ENCODE assay signal across 18 cellular contexts in genomic region chr6:152170313-152170701, GRCh38.
DNase-seq lines count a peak whose midpoint lies in the region; ATAC-seq, FAIRE-seq and TF ChIP-seq lines count a peak whose summit lies in the region.
"Had no signal": no experiment of that assay in that cellular context is flagged by ENCODE, and none has a peak within 500 bp of the region (broad histone marks: within the 10 kb centered on the region; RNA-seq: fewer than 3 reads in every experiment).

No MANE protein-coding gene starts in this region.

- H3K4me3 ChIP-seq in GM12878 (peak overlapping the region; percentile 29; the same call in 1 of the 2 replicates), skeletal muscle tissue (ENCODE audit: low read length in 3 of 3) (no peak overlapping the region), MM.1S (ENCODE audit: low read length) (no peak overlapping the region)
- H3K4me3 ChIP-seq: colonic mucosa, SK-N-MC, smooth muscle cell had no signal

- no peaks in the 10 kb centered on the region for H3K27me3 ChIP-seq in GM12878 (replicated peaks in 1 of 2; ENCODE audit: control insufficient read depth in 2 of 2, insufficient read depth in 2 of 2, low read length in 1 of 2)
- no peaks in the 10 kb centered on the region for H3K27me3 ChIP-seq in skeletal muscle tissue (ENCODE audit: control insufficient read depth in 3 of 3, insufficient read depth in 3 of 3, low read length in 3 of 3)
- no peaks in the 10 kb centered on the region for H3K27me3 ChIP-seq in MM.1S (replicated peaks; ENCODE audit: insufficient read depth, low read length)
- H3K27me3 ChIP-seq: colonic mucosa had no signal

- peak overlapping the region; percentile 85 for H3K4me3 Mint-ChIP-seq in activated naive CD4-positive, alpha-beta T cell treated with anti-CD3 and anti-CD28 coated beads, Interleukin-2, amount 50 U/mL, for 24 hours
- H3K4me3 Mint-ChIP-seq: mesothelial cell of epicardium had no signal

- TF ChIP-seq POLR2A in GM12878 (IDR thresholded peaks at IDR 0.05; ENCODE audit: low read depth, low read length): no peak

- TF ChIP-seq EP300 in GM12878 (IDR thresholded peaks at IDR 0.05; ENCODE audit: borderline replicate concordance in 1 of 2, control insufficient read depth in 1 of 2, low read depth in 2 of 2, low read length in 2 of 2): no peak

- RAD21 ChIA-PET in GM12878 (lab: Charles Lee; ENCODE audit: unreplicated experiment): interaction anchor here (1.2 to 1.6 kb wide), 2 partner anchors 9 to 11 kb away, joined by 3 read pairs; no protein-coding TSS in a partner anchor

- H3K4me1 ChIP-seq in GM12878 (ENCODE audit: control insufficient read depth, insufficient read depth, low read length) (peaks cover 13% of the 10 kb centered on the region; the same call in 1 of the 2 replicates), skeletal muscle tissue (ENCODE audit: control insufficient read depth in 3 of 3, insufficient read depth in 3 of 3, low read length in 3 of 3) (peaks cover 17 to 30% (median 28%) of the 10 kb centered on the region in 3 donors), MM.1S (ENCODE audit: low read length) (no peaks in the 10 kb centered on the region)
- H3K4me1 ChIP-seq: colonic mucosa had no signal

- no peak overlapping the region for H2AFZ ChIP-seq in GM12878 (ENCODE audit: control insufficient read depth, low read depth, low read length)
- no peak overlapping the region for H2AFZ ChIP-seq in MM.1S (ENCODE audit: low read length)

- peaks cover 34% of the 10 kb centered on the region for H3K36me3 Mint-ChIP-seq in activated naive CD4-positive, alpha-beta T cell treated with anti-CD3 and anti-CD28 coated beads, Interleukin-2, amount 50 U/mL, for 24 hours

- H3K9ac ChIP-seq in GM12878 (ENCODE audit: control insufficient read depth, insufficient read depth, low read length): no peak overlapping the region
- H3K9ac ChIP-seq in skeletal muscle tissue (ENCODE audit: low read depth in 1 of 3, low read length in 3 of 3): no peak overlapping the region
- H3K9ac ChIP-seq in MM.1S (ENCODE audit: low read length): no peak overlapping the region

- intact Hi-C loops in GM12878 (cut with micrococcal nuclease; ENCODE audit: unreplicated experiment): loop anchor here (2.0 kb wide), 1 partner anchor 468 kb away; no protein-coding TSS in a partner anchor

- H3K36me3 ChIP-seq in GM12878 (ENCODE audit: control insufficient read depth in 2 of 2, insufficient read depth in 2 of 2, low read length in 1 of 2) (0 out of 4 replicates have a peak, but pooled peaks cover 0 to 2% of the 10 kb centered on the region in 2 experiments), skeletal muscle tissue (ENCODE audit: control insufficient read depth in 3 of 3, insufficient read depth in 3 of 3, low read length in 3 of 3) (peaks cover 2 to 17% (median 4%) of the 10 kb centered on the region in 3 donors), MM.1S (replicated peaks; ENCODE audit: insufficient read depth, low read length) (no peaks in the 10 kb centered on the region)
- H3K36me3 ChIP-seq: colonic mucosa had no signal

- H3F3A ChIP-seq in MM.1S (ENCODE audit: insufficient read depth, low read length): no peaks in the 10 kb centered on the region

- no peak for DNase-seq in activated naive CD4-positive, alpha-beta T cell treated with Interleukin-2 at 50 U/mL for 16 hours
- DNase-seq in NCI-H226 (peak; percentile 59), GM12878 (ENCODE audit: low read depth, low spot score) (no peak), NCI-H524 (lab: John Stamatoyannopoulos, UW) (no peak), MM.1S (no peak)
- no peak for DNase-seq in activated CD4-positive, CD25-positive, alpha-beta regulatory T cell treated with anti-CD3 and anti-CD28 coated beads, Interleukin-2, amount 50 U/mL, for 72 hours
- DNase-seq: colonic mucosa; GF-D8; H7; NCI-H1694 treated with DMSO at 0.1 percent for 48 hours; NCI-H446; stimulated activated naive CD4-positive, alpha-beta T cell had no signal

- peaks cover 58% of the 10 kb centered on the region for H3K4me1 Mint-ChIP-seq in activated naive CD4-positive, alpha-beta T cell treated with anti-CD3 and anti-CD28 coated beads, Interleukin-2, amount 50 U/mL, for 24 hours
- H3K4me1 Mint-ChIP-seq: mesothelial cell of epicardium had no signal

- peak overlapping the region; percentile 26 for H3K4me2 ChIP-seq in GM12878 (ENCODE audit: control insufficient read depth, insufficient read depth)
- no peak overlapping the region for H3K4me2 ChIP-seq in MM.1S (ENCODE audit: low read depth, low read length)
- H3K4me2 ChIP-seq: smooth muscle cell had no signal

- no peak for FAIRE-seq in GM12878 (lab: Jason Lieb, UNC)
- FAIRE-seq: D721Med had no signal

- BruUV-seq in GM12878 (replicated peaks; lab: Mats Ljungman, UMichigan): no TSS peak

- POLR2A ChIA-PET in GM12878 (lab: Charles Lee): interaction anchor here (1.0 to 1.5 kb wide), 2 partner anchors 10 to 14 kb away, joined by 3 to 8 read pairs; no protein-coding TSS in a partner anchor

- peaks cover 5% of the 10 kb centered on the region for H3K9me3 Mint-ChIP-seq in activated naive CD4-positive, alpha-beta T cell treated with anti-CD3 and anti-CD28 coated beads, Interleukin-2, amount 50 U/mL, for 24 hours

- no peaks in the 10 kb centered on the region for H3K79me2 ChIP-seq in GM12878 (ENCODE audit: control insufficient read depth, insufficient read depth, low read length)
- no peaks in the 10 kb centered on the region for H3K79me2 ChIP-seq in MM.1S (ENCODE audit: low read length)

- H4K20me1 ChIP-seq in GM12878 (ENCODE audit: control insufficient read depth, insufficient read depth) (no peaks in the 10 kb centered on the region), MM.1S (ENCODE audit: insufficient read depth, low read length) (no peaks in the 10 kb centered on the region)

- no peak for TF ChIP-seq RAD21 in GM12878 (IDR thresholded peaks at IDR 0.05; ENCODE audit: insufficient read depth, low read depth, low read length)

- H3K27me3 Mint-ChIP-seq in activated naive CD4-positive, alpha-beta T cell treated with anti-CD3 and anti-CD28 coated beads, Interleukin-2, amount 50 U/mL, for 24 hours: no peaks in the 10 kb centered on the region

- WGBS in GM12878 (ENCODE audit: insufficient coverage, insufficient replicate concordance, low lambda C conversion rate, missing lambda C conversion rate): 1% methylated on average over 4 of the region's 4 CpGs

- H3K9me2 ChIP-seq in MM.1S (replicated peaks; ENCODE audit: insufficient read depth, low read length): no peaks in the 10 kb centered on the region

- H3K27ac ChIP-seq in GM12878 (ENCODE audit: control insufficient read depth, insufficient read depth) (peak overlapping the region; percentile 4; the same call in 1 of the 2 replicates), skeletal muscle tissue (ENCODE audit: low read depth, low read length) (peak overlapping the region; percentile 79), MM.1S (ENCODE audit: low read length) (no peak overlapping the region)
- H3K27ac ChIP-seq: colonic mucosa, SK-N-MC had no signal

- SMC1A ChIA-PET in GM12878 (lab: Charles Lee; ENCODE audit: uncharacterized antibody, unreplicated experiment): interaction anchor here (1.0 to 2.8 kb wide), 8 partner anchors 8 to 479 kb away, joined by 3 to 11 read pairs (median 4); no protein-coding TSS in a partner anchor

- CTCF ChIA-PET in GM12878 (lab: Yijun Ruan, JAX): interaction anchor here (0.6 to 0.8 kb wide), 2 partner anchors 45 to 51 kb away, joined by 3 to 4 read pairs; no protein-coding TSS in a partner anchor

- H3K9me3 ChIP-seq in GM12878 (replicated peaks; ENCODE audit: control insufficient read depth, insufficient read depth, low read length): peaks cover 6% of the 10 kb centered on the region
- no peaks in the 10 kb centered on the region for H3K9me3 ChIP-seq in skeletal muscle tissue (ENCODE audit: control insufficient read depth in 3 of 3, low read length in 3 of 3)
- no peaks in the 10 kb centered on the region for H3K9me3 ChIP-seq in MM.1S (replicated peaks; ENCODE audit: insufficient read depth, low read length)
- H3K9me3 ChIP-seq: colonic mucosa had no signal

- H3K27ac Mint-ChIP-seq in activated naive CD4-positive, alpha-beta T cell treated with anti-CD3 and anti-CD28 coated beads, Interleukin-2, amount 50 U/mL, for 24 hours: peak overlapping the region; percentile 96
- H3K27ac Mint-ChIP-seq: mesothelial cell of epicardium had no signal

- ATAC-seq in GM12878: no peak

- TF ChIP-seq CTCF in GM12878 (IDR thresholded peaks at IDR 0.05 in 2 of 3, conservative IDR thresholded peaks at IDR 0.05 in 1 of 3; ENCODE audit: control insufficient read depth in 2 of 3, extremely low read depth in 1 of 3, insufficient read depth in 1 of 3, low read depth in 3 of 3, low read length in 3 of 3) (no peak), MM.1S (IDR thresholded peaks at IDR 0.05; ENCODE audit: low read length) (no peak)

- in situ Hi-C loops in GM12878 (cut with MboI): no loop called here

TF ChIP-seq in GM12878, 131 proteins besides CTCF, POLR2A, EP300 and RAD21:
- TF ChIP-seq ZBTB11 (CRISPR knock-in tag; IDR thresholded peaks at IDR 0.05): no peak
